ENCODE assay signal across 8 cellular contexts in the genomic region with DNA sequence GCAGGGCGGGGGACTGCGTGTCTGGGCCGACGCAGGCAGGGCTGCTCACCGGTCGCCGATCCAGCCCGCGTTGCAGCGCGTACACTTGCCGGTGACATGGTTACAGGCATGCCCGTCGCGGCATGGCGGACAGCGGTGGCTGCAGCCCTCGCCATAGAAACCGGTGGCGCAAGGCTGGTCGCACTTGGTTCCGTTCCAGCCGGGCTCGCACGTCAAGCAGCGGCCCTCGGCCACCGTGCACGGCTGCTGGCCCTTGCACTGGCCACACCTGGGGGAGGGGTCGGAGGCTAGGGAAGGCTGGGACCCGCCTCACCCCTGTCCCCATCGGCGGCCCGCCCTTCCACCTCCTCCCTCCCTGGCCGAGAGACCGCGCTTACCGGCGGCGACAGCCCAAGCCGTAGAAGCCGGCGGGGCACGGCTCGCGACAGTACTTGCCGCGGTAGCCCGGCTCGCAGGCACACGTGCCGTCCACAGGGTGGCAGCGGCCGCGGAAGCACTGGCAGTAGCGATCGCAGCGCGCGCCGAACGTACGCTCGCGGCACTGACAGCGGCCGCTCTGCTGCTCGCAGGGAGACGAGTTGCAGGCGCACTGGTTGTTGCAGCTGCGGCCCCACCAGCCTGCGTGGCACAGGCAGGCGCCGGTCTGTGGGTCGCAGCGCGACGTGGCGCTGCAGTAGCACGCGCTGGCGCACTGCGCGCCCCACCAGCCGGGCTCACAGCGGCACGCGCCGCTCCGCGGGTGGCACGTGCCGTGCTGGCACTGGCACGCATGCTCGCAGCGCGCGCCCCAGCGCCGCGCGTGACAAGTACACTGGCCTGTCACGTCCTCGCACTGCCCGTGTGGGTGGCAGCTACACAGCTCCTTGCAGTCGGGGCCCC. TPM values are rescaled to one million over a fixed set of nuclear protein-coding genes. Genes with fewer than 3 reads are reported as not detected.
DNase-seq lines count a peak whose midpoint lies in the region; ATAC-seq and TF ChIP-seq lines count a peak whose summit lies in the region.

No MANE protein-coding gene starts in this region.

- no TSS peak for BruUV-seq in PC-3 (replicated peaks; lab: Mats Ljungman, UMichigan)

- H3K4me3 ChIP-seq in GM23248 (no peak overlapping the region; the same call in 1 of the 2 replicates), PC-3 (ENCODE audit: low read length) (peak overlapping the region; percentile 56)

- H3K9me3 ChIP-seq in GM23248 (ENCODE audit: low read depth) (no peaks in the 10 kb centered on the region), PC-3 (ENCODE audit: low read length) (no peaks in the 10 kb centered on the region)

- peaks cover 64% of the 10 kb centered on the region for H3K79me2 ChIP-seq in GM23248 (ENCODE audit: insufficient read depth)
- no peaks in the 10 kb centered on the region for H3K79me2 ChIP-seq in PC-3 (ENCODE audit: low read length)

- H3K9me2 ChIP-seq in GM23248 (ENCODE audit: insufficient read depth): no peaks in the 10 kb centered on the region
- H3K9me2 ChIP-seq in PC-3 (replicated peaks; ENCODE audit: low read length): no peaks in the 10 kb centered on the region

- H3K27me3 ChIP-seq in GM23248 (replicated peaks; ENCODE audit: insufficient read depth) (no peaks in the 10 kb centered on the region), PC-3 (ENCODE audit: low read length) (no peaks in the 10 kb centered on the region)

- ATAC-seq in PC-3 (peak; percentile 88), HG03108 (IDR thresholded peaks at IDR 0.05; ENCODE audit: unreplicated experiment) (no peak), GM18520 (IDR thresholded peaks at IDR 0.05; ENCODE audit: unreplicated experiment) (no peak)

- H3K27ac ChIP-seq in GM23248 (no peak overlapping the region), PC-3 (ENCODE audit: low read length) (no peak overlapping the region), angular gyrus (ENCODE audit: low read depth, low read length) (peak overlapping the region; percentile 30)

- POLR2A ChIA-PET in PC-3 (lab: Charles Lee; ENCODE audit: unreplicated experiment): no interaction called here

- peaks cover 5% of the 10 kb centered on the region; the same call in 1 of the 2 replicates for H4K20me1 ChIP-seq in GM23248 (ENCODE audit: insufficient read depth)
- no peaks in the 10 kb centered on the region for H4K20me1 ChIP-seq in PC-3 (ENCODE audit: low read length)

- H3K36me3 ChIP-seq in GM23248 (ENCODE audit: low read depth) (peaks cover 8% of the 10 kb centered on the region; the same call in 1 of the 2 replicates), PC-3 (ENCODE audit: low read depth, low read length) (no peaks in the 10 kb centered on the region)

- DNase-seq in GM23248 (peak; percentile 75), PC-3 (peak; percentile 63), iPS-NIHi7 (ENCODE audit: extremely low spot score) (peak; percentile 63), DMS153 (lab: John Stamatoyannopoulos, UW) (no peak)
- peak; percentile 54 for DNase-seq in stimulated activated CD4-positive, alpha-beta T cell treated with anti-CD3 and anti-CD28 coated beads, Interleukin-4, amount 100 ng/mL, for 24 hours

- H3K9ac ChIP-seq in GM23248 (no peak overlapping the region; the same call in 1 of the 2 replicates), PC-3 (ENCODE audit: low read length) (no peak overlapping the region)

- H3K4me2 ChIP-seq in GM23248 (ENCODE audit: unreplicated experiment) (peak overlapping the region; percentile 24), PC-3 (ENCODE audit: low read length) (peak overlapping the region; percentile 84)

- in situ Hi-C loops in GM23248 (cut with MboI): no loop called here

- CTCF ChIA-PET in PC-3 (lab: Charles Lee): no interaction called here

- intact Hi-C loops in PC-3 (cut with micrococcal nuclease): no loop called here

- 0 out of 2 replicates have a peak, but pooled peaks have one; percentile 10 for TF ChIP-seq CTCF in PC-3 (conservative IDR thresholded peaks at IDR 0.05; ENCODE audit: low read depth, low read length)

- H2AFZ ChIP-seq in GM23248: no peak overlapping the region
- H2AFZ ChIP-seq in PC-3 (ENCODE audit: low read length): 0 out of 2 replicates have a peak overlapping the region, but pooled peaks have one; percentile 18

- H3F3A ChIP-seq in GM23248 (ENCODE audit: insufficient read depth) (no peaks in the 10 kb centered on the region), PC-3 (ENCODE audit: low read length, unreplicated experiment) (no peaks in the 10 kb centered on the region)

- 38 to 48% methylated on average over 82 to 95 of the region's 106 CpGs for WGBS in GM23248 (ENCODE audit: low coverage in 1 of 2, low lambda C conversion rate in 2 of 2, missing lambda C conversion rate in 2 of 2), 2 experiments

- peaks cover 10% of the 10 kb centered on the region for H3K4me1 ChIP-seq in GM23248 (ENCODE audit: insufficient read depth)
- H3K4me1 ChIP-seq in PC-3 (ENCODE audit: insufficient read depth, low read length): peaks cover 3% of the 10 kb centered on the region; the same call in 1 of the 2 replicates

RNA-seq across cellular contexts. Expression of gene SCARF2, which starts 6.7 kb away (rescaled TPM):
- total RNA-seq in GM23248 (2014; rRNA removed; shearing (Covaris generic)): 45.6 and 46.9 TPM in 2 replicates
- 7.9 and 10.2 TPM in 2 replicates for polyA plus RNA-seq in GM23248 (2016; fragmentation: Nextera tagmentation; extraction: Ambion mirVana)
- 2.7 and 5.4 TPM in 2 replicates for total RNA-seq in PC-3 (2014; rRNA removed)

RNA-seq across cellular contexts. Expression of gene ZNF74, which starts 36.9 kb away (rescaled TPM):
- total RNA-seq in GM23248 (2014; rRNA removed; shearing (Covaris generic)): 8.0 and 11.5 TPM in 2 replicates
- 3.7 TPM in 2 replicates for polyA plus RNA-seq in GM23248 (2016; fragmentation: Nextera tagmentation; extraction: Ambion mirVana)
- total RNA-seq in PC-3 (2014; rRNA removed): 11.1 and 18.5 TPM in 2 replicates
